1 cellular context compared by ENCODE assay signal in the genomic region with DNA sequence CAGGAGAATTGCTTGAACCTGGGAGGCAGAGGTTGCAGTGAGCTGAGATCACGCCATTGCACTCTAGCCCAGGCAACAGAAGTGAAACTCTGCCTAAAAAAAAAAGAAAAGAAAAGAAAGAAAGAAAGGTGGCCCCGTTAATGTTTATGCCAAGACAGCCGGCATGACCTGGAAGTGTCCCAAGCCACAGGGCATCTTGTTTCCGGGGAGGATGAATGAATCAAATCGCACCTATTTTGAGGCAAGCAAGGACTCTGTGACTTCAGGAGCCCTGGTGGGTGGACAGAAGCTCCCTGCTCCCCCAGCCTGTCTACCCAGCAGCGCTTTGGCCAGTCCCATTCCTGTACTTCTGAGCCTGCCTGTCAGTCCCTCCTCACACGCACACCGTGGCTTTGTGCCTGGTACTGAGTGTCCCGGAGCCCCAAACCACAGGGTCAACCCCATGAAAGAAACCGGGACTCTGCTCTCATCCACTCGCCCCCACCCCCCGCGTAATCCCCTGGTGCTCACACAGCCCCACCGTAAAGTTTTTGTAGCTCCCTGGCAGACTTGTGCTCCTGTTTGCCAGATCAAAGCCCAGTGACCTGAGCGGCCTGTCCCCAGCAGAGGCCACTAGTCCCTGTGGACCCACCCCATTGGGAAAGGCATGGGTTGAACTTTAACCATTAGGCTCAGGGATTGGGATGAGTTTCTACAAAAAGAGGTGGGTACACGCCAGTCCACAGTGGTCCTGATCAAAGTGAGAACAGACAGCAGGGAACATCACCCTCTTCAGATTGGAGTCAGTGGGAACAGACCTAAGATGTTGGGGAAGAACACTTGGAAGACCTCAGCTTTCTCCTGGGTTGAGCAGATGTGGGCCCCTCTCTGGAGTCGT.
A peak's percentile ranks its signal among the peaks of the same experiment; 100 is the strongest.
TF ChIP-seq lines count a peak whose summit lies in the region.

No MANE protein-coding gene starts in this region.

TF ChIP-seq in HepG2, 621 proteins besides CTCF, POLR2A, EP300 and RAD21 (continued from another document and continues in another):
- TF ChIP-seq, protein P1, sequence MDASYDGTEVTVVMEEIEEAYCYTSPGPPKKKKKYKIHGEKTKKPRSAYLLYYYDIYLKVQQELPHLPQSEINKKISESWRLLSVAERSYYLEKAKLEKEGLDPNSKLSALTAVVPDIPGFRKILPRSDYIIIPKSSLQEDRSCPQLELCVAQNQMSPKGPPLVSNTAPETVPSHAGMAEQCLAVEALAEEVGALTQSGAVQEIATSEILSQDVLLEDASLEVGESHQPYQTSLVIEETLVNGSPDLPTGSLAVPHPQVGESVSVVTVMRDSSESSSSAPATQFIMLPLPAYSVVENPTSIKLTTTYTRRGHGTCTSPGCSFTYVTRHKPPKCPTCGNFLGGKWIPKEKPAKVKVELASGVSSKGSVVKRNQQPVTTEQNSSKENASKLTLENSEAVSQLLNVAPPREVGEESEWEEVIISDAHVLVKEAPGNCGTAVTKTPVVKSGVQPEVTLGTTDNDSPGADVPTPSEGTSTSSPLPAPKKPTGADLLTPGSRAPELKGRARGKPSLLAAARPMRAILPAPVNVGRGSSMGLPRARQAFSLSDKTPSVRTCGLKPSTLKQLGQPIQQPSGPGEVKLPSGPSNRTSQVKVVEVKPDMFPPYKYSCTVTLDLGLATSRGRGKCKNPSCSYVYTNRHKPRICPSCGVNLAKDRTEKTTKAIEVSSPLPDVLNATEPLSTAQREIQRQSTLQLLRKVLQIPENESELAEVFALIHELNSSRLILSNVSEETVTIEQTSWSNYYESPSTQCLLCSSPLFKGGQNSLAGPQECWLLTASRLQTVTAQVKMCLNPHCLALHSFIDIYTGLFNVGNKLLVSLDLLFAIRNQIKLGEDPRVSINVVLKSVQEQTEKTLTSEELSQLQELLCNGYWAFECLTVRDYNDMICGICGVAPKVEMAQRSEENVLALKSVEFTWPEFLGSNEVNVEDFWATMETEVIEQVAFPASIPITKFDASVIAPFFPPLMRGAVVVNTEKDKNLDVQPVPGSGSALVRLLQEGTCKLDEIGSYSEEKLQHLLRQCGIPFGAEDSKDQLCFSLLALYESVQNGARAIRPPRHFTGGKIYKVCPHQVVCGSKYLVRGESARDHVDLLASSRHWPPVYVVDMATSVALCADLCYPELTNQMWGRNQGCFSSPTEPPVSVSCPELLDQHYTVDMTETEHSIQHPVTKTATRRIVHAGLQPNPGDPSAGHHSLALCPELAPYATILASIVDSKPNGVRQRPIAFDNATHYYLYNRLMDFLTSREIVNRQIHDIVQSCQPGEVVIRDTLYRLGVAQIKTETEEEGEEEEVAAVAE (CRISPR knock-in tag; IDR thresholded peaks at IDR 0.05; ENCODE audit: borderline replicate concordance) = peak; percentile 73
- TF ChIP-seq SAP130 (CRISPR knock-in tag; IDR thresholded peaks at IDR 0.05; ENCODE audit: low read depth) = peak; percentile 95
- TF ChIP-seq, protein P2, sequence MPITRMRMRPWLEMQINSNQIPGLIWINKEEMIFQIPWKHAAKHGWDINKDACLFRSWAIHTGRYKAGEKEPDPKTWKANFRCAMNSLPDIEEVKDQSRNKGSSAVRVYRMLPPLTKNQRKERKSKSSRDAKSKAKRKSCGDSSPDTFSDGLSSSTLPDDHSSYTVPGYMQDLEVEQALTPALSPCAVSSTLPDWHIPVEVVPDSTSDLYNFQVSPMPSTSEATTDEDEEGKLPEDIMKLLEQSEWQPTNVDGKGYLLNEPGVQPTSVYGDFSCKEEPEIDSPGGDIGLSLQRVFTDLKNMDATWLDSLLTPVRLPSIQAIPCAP (CRISPR knock-in tag; IDR thresholded peaks at IDR 0.05; ENCODE audit: low read depth) = no peak
- TF ChIP-seq MTERF4 (CRISPR knock-in tag; IDR thresholded peaks at IDR 0.05) = peak; percentile 75
- TF ChIP-seq CCDC6 (CRISPR knock-in tag; IDR thresholded peaks at IDR 0.05) = 0 out of 2 replicates have a peak, but pooled peaks have one; percentile 62
- TF ChIP-seq ZBTB10 (CRISPR knock-in tag; IDR thresholded peaks at IDR 0.05; ENCODE audit: borderline replicate concordance) = peak; percentile 83; the same call in 1 of the 2 replicates
- no peak for TF ChIP-seq ZBTB8A (CRISPR knock-in tag; IDR thresholded peaks at IDR 0.05; ENCODE audit: borderline replicate concordance, low read depth)
- TF ChIP-seq, protein P3, sequence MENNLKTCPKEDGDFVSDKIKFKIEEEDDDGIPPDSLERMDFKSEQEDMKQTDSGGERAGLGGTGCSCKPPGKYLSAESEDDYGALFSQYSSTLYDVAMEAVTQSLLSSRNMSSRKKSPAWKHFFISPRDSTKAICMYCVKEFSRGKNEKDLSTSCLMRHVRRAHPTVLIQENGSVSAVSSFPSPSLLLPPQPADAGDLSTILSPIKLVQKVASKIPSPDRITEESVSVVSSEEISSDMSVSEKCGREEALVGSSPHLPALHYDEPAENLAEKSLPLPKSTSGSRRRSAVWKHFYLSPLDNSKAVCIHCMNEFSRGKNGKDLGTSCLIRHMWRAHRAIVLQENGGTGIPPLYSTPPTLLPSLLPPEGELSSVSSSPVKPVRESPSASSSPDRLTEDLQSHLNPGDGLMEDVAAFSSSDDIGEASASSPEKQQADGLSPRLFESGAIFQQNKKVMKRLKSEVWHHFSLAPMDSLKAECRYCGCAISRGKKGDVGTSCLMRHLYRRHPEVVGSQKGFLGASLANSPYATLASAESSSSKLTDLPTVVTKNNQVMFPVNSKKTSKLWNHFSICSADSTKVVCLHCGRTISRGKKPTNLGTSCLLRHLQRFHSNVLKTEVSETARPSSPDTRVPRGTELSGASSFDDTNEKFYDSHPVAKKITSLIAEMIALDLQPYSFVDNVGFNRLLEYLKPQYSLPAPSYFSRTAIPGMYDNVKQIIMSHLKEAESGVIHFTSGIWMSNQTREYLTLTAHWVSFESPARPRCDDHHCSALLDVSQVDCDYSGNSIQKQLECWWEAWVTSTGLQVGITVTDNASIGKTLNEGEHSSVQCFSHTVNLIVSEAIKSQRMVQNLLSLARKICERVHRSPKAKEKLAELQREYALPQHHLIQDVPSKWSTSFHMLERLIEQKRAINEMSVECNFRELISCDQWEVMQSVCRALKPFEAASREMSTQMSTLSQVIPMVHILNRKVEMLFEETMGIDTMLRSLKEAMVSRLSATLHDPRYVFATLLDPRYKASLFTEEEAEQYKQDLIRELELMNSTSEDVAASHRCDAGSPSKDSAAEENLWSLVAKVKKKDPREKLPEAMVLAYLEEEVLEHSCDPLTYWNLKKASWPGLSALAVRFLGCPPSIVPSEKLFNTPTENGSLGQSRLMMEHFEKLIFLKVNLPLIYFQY (CRISPR knock-in tag; IDR thresholded peaks at IDR 0.05; ENCODE audit: borderline replicate concordance) = peak; percentile 69; the same call in 1 of the 2 replicates
- 0 out of 2 replicates have a peak, but pooled peaks have one; percentile 68 for TF ChIP-seq ZNF709 (CRISPR knock-in tag; IDR thresholded peaks at IDR 0.05)
- peak; percentile 85 for TF ChIP-seq ZNF557 (CRISPR knock-in tag; IDR thresholded peaks at IDR 0.05)
- 0 out of 2 replicates have a peak, but pooled peaks have one; percentile 34 for TF ChIP-seq ZNF703 (CRISPR knock-in tag; IDR thresholded peaks at IDR 0.05; ENCODE audit: borderline replicate concordance)
- TF ChIP-seq ZNF329 (CRISPR knock-in tag; IDR thresholded peaks at IDR 0.05; ENCODE audit: low read depth) = 0 out of 2 replicates have a peak, but pooled peaks have one; percentile 54
- no peak for TF ChIP-seq NR0B2 (CRISPR knock-in tag; IDR thresholded peaks at IDR 0.05)
- peak; percentile 52; the same call in 1 of the 2 replicates for TF ChIP-seq ZBTB7A (CRISPR knock-in tag; IDR thresholded peaks at IDR 0.05)
- TF ChIP-seq, protein P4, sequence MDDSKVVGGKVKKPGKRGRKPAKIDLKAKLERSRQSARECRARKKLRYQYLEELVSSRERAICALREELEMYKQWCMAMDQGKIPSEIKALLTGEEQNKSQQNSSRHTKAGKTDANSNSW (CRISPR knock-in tag; IDR thresholded peaks at IDR 0.05; ENCODE audit: borderline replicate concordance) = no peak
- TF ChIP-seq ATRX (CRISPR knock-in tag; IDR thresholded peaks at IDR 0.05; ENCODE audit: borderline replicate concordance) = no peak
- peak; percentile 91 for TF ChIP-seq NAIF1 (CRISPR knock-in tag; IDR thresholded peaks at IDR 0.05; ENCODE audit: borderline replicate concordance)
- TF ChIP-seq ZNF317 (CRISPR knock-in tag; IDR thresholded peaks at IDR 0.05) = peak; percentile 4
- 0 out of 2 replicates have a peak, but pooled peaks have one; percentile 4 for TF ChIP-seq GABPA (IDR thresholded peaks at IDR 0.05; ENCODE audit: low read depth, low read length)
- no peak for TF ChIP-seq GABPA (CRISPR knock-in tag; IDR thresholded peaks at IDR 0.05; ENCODE audit: low read depth)
- TF ChIP-seq, protein P5, sequence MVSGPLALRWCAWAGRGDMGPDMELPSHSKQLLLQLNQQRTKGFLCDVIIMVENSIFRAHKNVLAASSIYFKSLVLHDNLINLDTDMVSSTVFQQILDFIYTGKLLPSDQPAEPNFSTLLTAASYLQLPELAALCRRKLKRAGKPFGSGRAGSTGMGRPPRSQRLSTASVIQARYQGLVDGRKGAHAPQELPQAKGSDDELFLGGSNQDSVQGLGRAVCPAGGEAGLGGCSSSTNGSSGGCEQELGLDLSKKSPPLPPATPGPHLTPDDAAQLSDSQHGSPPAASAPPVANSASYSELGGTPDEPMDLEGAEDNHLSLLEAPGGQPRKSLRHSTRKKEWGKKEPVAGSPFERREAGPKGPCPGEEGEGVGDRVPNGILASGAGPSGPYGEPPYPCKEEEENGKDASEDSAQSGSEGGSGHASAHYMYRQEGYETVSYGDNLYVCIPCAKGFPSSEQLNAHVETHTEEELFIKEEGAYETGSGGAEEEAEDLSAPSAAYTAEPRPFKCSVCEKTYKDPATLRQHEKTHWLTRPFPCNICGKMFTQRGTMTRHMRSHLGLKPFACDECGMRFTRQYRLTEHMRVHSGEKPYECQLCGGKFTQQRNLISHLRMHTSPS (CRISPR knock-in tag; IDR thresholded peaks at IDR 0.05; ENCODE audit: low read depth) = peak; percentile 69; the same call in 1 of the 2 replicates
- TF ChIP-seq ZNF75D (CRISPR knock-in tag; IDR thresholded peaks at IDR 0.05; ENCODE audit: borderline replicate concordance) = 0 out of 2 replicates have a peak, but pooled peaks have one; percentile 30
- TF ChIP-seq KMT2A (CRISPR knock-in tag; IDR thresholded peaks at IDR 0.05) = peak; percentile 46; the same call in 1 of the 2 replicates
- 0 out of 2 replicates have a peak, but pooled peaks have one; percentile 63 for TF ChIP-seq KLF9 (CRISPR knock-in tag; IDR thresholded peaks at IDR 0.05; ENCODE audit: low read depth)
- peak; percentile 44; the same call in 1 of the 2 replicates for TF ChIP-seq SOX5 (CRISPR knock-in tag; IDR thresholded peaks at IDR 0.05; ENCODE audit: borderline replicate concordance)
- no peak for TF ChIP-seq FOXP1 (IDR thresholded peaks at IDR 0.05)
- peak; percentile 21; the same call in 1 of the 2 replicates for TF ChIP-seq FOXP1 (CRISPR knock-in tag; IDR thresholded peaks at IDR 0.05)
- peak; percentile 92; the same call in 1 of the 2 replicates for TF ChIP-seq ARID2 (CRISPR knock-in tag; IDR thresholded peaks at IDR 0.05; ENCODE audit: borderline replicate concordance)
- no peak for TF ChIP-seq ZNF761 (CRISPR knock-in tag; conservative IDR thresholded peaks at IDR 0.05)
- no peak for TF ChIP-seq AKAP8 (CRISPR knock-in tag; IDR thresholded peaks at IDR 0.05)
- no peak for TF ChIP-seq JDP2 (CRISPR knock-in tag; IDR thresholded peaks at IDR 0.05; ENCODE audit: borderline replicate concordance)
- TF ChIP-seq, protein P6, sequence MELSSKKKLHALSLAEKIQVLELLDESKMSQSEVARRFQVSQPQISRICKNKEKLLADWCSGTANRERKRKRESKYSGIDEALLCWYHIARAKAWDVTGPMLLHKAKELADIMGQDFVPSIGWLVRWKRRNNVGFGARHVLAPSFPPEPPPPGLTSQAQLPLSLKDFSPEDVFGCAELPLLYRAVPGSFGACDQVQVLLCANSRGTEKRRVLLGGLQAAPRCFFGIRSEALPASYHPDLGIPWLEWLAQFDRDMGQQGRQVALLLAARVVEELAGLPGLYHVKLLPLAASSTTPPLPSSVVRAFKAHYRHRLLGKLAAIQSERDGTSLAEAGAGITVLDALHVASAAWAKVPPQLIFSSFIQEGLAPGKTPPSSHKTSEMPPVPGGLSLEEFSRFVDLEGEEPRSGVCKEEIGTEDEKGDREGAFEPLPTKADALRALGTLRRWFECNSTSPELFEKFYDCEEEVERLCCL (CRISPR knock-in tag; IDR thresholded peaks at IDR 0.05; ENCODE audit: borderline replicate concordance) = 0 out of 2 replicates have a peak, but pooled peaks have one; percentile 10
- no peak; the same call in 1 of the 2 replicates for TF ChIP-seq THAP11 (CRISPR knock-in tag; IDR thresholded peaks at IDR 0.05)
- no peak for TF ChIP-seq ZFAT (CRISPR knock-in tag; conservative IDR thresholded peaks at IDR 0.05)
